In the genomic region with DNA sequence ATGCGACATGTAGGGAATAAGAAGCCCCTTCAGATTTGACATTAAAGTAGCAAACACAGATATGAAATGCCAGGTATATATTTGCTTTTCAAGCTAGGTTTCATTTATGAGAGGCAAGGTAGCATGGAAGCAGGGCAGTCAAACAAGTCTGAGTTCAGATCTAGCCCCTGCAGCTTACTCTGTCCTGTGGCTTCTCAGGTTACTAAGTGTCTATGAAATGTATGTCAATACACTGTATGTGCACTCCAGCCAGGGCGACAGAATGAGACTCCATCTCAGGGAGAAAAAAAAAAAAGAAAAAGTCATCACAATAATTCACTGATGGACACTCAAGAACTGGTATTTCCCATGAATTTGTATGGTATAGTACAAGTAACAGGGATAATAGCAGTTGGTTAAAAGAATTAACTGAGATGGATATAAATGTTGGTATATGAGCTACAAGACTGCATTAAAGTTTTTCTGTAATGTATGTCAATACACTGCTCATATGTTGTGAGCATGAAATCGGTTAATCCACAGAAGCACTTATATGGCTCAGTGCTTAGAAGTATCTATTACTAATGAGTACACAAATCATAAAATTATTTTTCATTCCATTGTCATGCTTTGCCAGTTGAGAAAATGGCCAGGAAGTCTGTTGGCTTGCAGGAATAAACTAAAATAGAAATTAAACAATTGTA, we compare ENCODE assay signal across 23 cellular contexts. TPM values are rescaled to one million over a fixed set of nuclear protein-coding genes. Genes with fewer than 3 reads are reported as not detected.
DNase-seq lines count a peak whose midpoint lies in the region; ATAC-seq and TF ChIP-seq lines count a peak whose summit lies in the region.
"Had no signal": no experiment of that assay in that cellular context is flagged by ENCODE, and none has a peak within 500 bp of the region (broad histone marks: within the 10 kb centered on the region; RNA-seq: fewer than 3 reads in every experiment).

No MANE protein-coding gene starts in this region.

- no peaks in the 10 kb centered on the region for H3K9me3 Mint-ChIP-seq in nephron
- H3K9me3 Mint-ChIP-seq: activated CD4-positive, alpha-beta memory T cell treated with anti-CD3 and anti-CD28 coated beads, Interleukin-2, amount 10 ng/mL, durations not matched to agents 7 days and 5 days; naive B cell; T-helper 1 cell treated with Interleukin-12 subunit alpha and Interleukin-12 subunit beta and Interleukin-4 antibody, amounts not matched to agents 30 μg/mL and 1 μg/mL, for 36 hours had no signal

- peaks cover 24% of the 10 kb centered on the region for H3K4me1 Mint-ChIP-seq in nephron

- no peak for ATAC-seq in GM21723 (IDR thresholded peaks at IDR 0.05; ENCODE audit: unreplicated experiment)
- ATAC-seq: gastrocnemius medialis had no signal

- no peaks in the 10 kb centered on the region for H3K27me3 Mint-ChIP-seq in nephron (ENCODE audit: low read depth)
- H3K27me3 Mint-ChIP-seq: B cell, naive B cell had no signal

- H3K36me3 Mint-ChIP-seq in nephron (ENCODE audit: low read depth), result peaks cover 7% of the 10 kb centered on the region

- peak overlapping the region; percentile 10 to 71 (median 19) for H3K4me3 Mint-ChIP-seq in nephron
- H3K4me3 Mint-ChIP-seq: activated CD4-positive, alpha-beta memory T cell treated with anti-CD3 and anti-CD28 coated beads, Interleukin-2, amount 10 ng/mL, durations not matched to agents 7 days and 5 days; B cell; T-helper 1 cell treated with Interleukin-12 subunit alpha and Interleukin-12 subunit beta and Interleukin-4 antibody, amounts not matched to agents 30 μg/mL and 1 μg/mL, for 36 hours had no signal

- TF ChIP-seq CTCF in nephron (IDR thresholded peaks at IDR 0.05; ENCODE audit: unreplicated experiment in 3 of 3), result no peak

- H3K27ac Mint-ChIP-seq in nephron, result peak overlapping the region; percentile 37 to 77 (median 72)
- H3K27ac Mint-ChIP-seq: activated CD4-positive, alpha-beta memory T cell treated with anti-CD3 and anti-CD28 coated beads, Interleukin-2, amount 10 ng/mL, durations not matched to agents 7 days and 5 days; B cell; T-helper 1 cell treated with Interleukin-12 subunit alpha and Interleukin-12 subunit beta and Interleukin-4 antibody, amounts not matched to agents 30 μg/mL and 1 μg/mL, for 36 hours had no signal

- DNase-seq in NCI-H1092 treated with DMSO at 0.1 percent for 48 hours (lab: John Stamatoyannopoulos, UW) (peak; percentile 52), NCI-H1092 (lab: John Stamatoyannopoulos, UW) (no peak), NCI-H1436 treated with DMSO at 0.1 percent for 48 hours (lab: John Stamatoyannopoulos, UW) (peak; percentile 55), NCI-H526 treated with DMSO at 0.1 percent for 48 hours (lab: John Stamatoyannopoulos, UW) (peak; percentile 31), cerebellum (ENCODE audit: low spot score) (no peak), MV-4-11 (lab: John Stamatoyannopoulos, UW) (no peak)
- DNase-seq: 8988T; activated CD4-positive, alpha-beta memory T cell treated with anti-CD3 and anti-CD28 coated beads, Interleukin-2, amount 10 ng/mL, durations not matched to agents 7 days and 5 days; activated CD4-positive, CD25-positive, alpha-beta regulatory T cell; central memory CD4-positive, alpha-beta T cell; effector CD4-positive, alpha-beta T cell; gastrocnemius medialis; GDM1; kidney glomerular epithelial cell; mammary epithelial cell; naive B cell; SIG-M5; stomach; upper lobe of left lung had no signal

RNA-seq across cellular contexts. Expression of gene WSB1, which starts 2.9 kb away (rescaled TPM):
- total RNA-seq in cerebellum, result 340 TPM

Comparison
In these comparisons a context has a peak if more than half of its experiments do, and no peak if none do; other contexts are left out.
1. DNase-seq: peak in NCI-H1092 treated with DMSO at 0.1 percent for 48 hours (single experiment), NCI-H1436 treated with DMSO at 0.1 percent for 48 hours (single experiment) and NCI-H526 treated with DMSO at 0.1 percent for 48 hours (single experiment); none in NCI-H1092 (single experiment), cerebellum (single experiment) and MV-4-11 (single experiment).